ENCODE assay signal across 8 cellular contexts in the genomic region with DNA sequence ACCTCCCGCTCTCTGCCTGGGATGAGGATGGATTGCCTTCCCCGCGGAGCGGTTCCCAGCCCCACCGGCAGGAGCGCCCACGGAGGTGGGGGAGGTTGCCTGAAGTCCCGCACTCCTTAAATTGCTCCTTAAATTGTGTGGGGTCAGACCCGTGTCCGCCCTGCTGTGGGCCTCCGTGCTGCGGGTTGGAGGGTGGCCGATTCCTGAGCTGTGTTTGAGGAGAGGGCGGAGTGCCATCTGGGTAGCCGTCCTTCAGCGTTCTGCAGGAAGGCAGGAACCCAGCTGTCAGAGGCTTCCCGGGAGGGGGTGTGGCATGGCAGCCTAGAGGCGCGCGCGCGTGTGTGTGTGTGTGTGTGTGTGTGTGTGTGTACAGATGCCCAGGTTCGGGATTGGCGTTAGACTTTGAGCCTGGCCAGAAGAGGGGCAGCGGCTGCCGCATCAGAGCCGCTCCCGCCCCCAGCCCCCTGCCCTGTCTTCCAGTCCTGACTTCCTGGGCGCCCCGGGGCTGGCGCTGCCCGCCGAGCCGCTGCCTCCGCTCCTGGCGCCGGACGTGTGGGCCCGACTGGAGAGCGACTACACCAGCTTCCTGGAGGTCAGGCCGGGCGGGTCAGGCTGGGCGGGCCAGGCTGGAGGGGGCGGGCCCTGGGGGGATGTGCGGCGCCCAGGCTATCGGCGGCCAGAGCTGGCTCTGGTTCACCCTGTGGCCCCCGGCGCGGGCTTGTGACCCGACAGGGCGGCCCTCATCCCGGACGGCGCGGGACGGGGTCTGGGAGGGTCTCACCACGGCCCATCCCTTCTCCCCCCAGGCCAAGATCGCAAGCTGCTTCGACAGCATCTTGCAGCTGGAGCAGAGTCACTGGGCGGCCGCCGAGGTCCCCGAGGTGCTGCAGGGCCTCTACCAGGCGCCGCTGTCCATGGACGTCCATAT. TPM values are rescaled to one million over a fixed set of nuclear protein-coding genes. Genes with fewer than 3 reads are reported as not detected.
DNase-seq lines count a peak whose midpoint lies in the region; ATAC-seq and TF ChIP-seq lines count a peak whose summit lies in the region.

No MANE protein-coding gene starts in this region.

- H3K9me3 Mint-ChIP-seq in stimulated activated naive B cell treated with anti-CD40 and anti-IgM and Interleukin-4, amounts not matched to agents 10 μg/mL and 1 μg/mL and 100 μg/mL, for 72 hours, result no peaks in the 10 kb centered on the region

- ATAC-seq in foreskin keratinocyte, result no peak
- no peak for ATAC-seq in stimulated activated naive B cell treated with anti-CD40 and anti-IgM and Interleukin-4, amounts not matched to agents 10 μg/mL and 1 μg/mL and 100 μg/mL, for 72 hours (replicated peaks)
- no peak for ATAC-seq in GM19395 (IDR thresholded peaks at IDR 0.05; ENCODE audit: unreplicated experiment)
- no peak for ATAC-seq in HG03442 (IDR thresholded peaks at IDR 0.05; ENCODE audit: unreplicated experiment)

- H3K36me3 ChIP-seq in HUES6 (ENCODE audit: control insufficient read depth, insufficient read depth, low read length), result no peaks in the 10 kb centered on the region
- no peaks in the 10 kb centered on the region for H3K36me3 ChIP-seq in SJSA1

- TF ChIP-seq CTCF in AG10803 (conservative IDR thresholded peaks at IDR 0.05; ENCODE audit: low read length) (peak; percentile 43), foreskin keratinocyte (conservative IDR thresholded peaks at IDR 0.05) (peak; percentile 15)

- peaks cover 41 to 72% of the 10 kb centered on the region in 2 donors for H3K27me3 Mint-ChIP-seq in stimulated activated naive B cell treated with anti-CD40 and anti-IgM and Interleukin-4, amounts not matched to agents 10 μg/mL and 1 μg/mL and 100 μg/mL, for 72 hours

- H3K27ac Mint-ChIP-seq in stimulated activated naive B cell treated with anti-CD40 and anti-IgM and Interleukin-4, amounts not matched to agents 10 μg/mL and 1 μg/mL and 100 μg/mL, for 72 hours, result peak overlapping the region; percentile 20

- H3K4me3 ChIP-seq in AG10803 (ENCODE audit: low read length) (no peak overlapping the region; the same call in 1 of the 2 replicates), HUES6 (ENCODE audit: low read depth, low read length) (peak overlapping the region; percentile 45), SJSA1 (peak overlapping the region; percentile 39)

- H3K4me1 ChIP-seq in HUES6 (ENCODE audit: control insufficient read depth, insufficient read depth, low read length) (peaks cover 46% of the 10 kb centered on the region), SJSA1 (replicated peaks) (peaks cover 33% of the 10 kb centered on the region), foreskin keratinocyte (no peaks in the 10 kb centered on the region)

- H3K4me1 Mint-ChIP-seq in stimulated activated naive B cell treated with anti-CD40 and anti-IgM and Interleukin-4, amounts not matched to agents 10 μg/mL and 1 μg/mL and 100 μg/mL, for 72 hours, result peaks cover 19 to 47% of the 10 kb centered on the region in 2 donors

- H3K27me3 ChIP-seq in HUES6 (ENCODE audit: control insufficient read depth, insufficient read depth, low read length), result peaks cover 50% of the 10 kb centered on the region
- no peaks in the 10 kb centered on the region; the same call in 1 of the 2 replicates for H3K27me3 ChIP-seq in SJSA1 (replicated peaks)
- peaks cover 78% of the 10 kb centered on the region for H3K27me3 ChIP-seq in foreskin keratinocyte

- no peaks in the 10 kb centered on the region for H3K9me3 ChIP-seq in HUES6 (ENCODE audit: control insufficient read depth, insufficient read depth, low read depth, low read length)
- H3K9me3 ChIP-seq in SJSA1 (replicated peaks), result no peaks in the 10 kb centered on the region

- peak overlapping the region; percentile 32 to 58 for H3K4me3 Mint-ChIP-seq in stimulated activated naive B cell treated with anti-CD40 and anti-IgM and Interleukin-4, amounts not matched to agents 10 μg/mL and 1 μg/mL and 100 μg/mL, for 72 hours

- H3K9ac ChIP-seq in HUES6 (ENCODE audit: low read length), result no peak overlapping the region

- no peaks in the 10 kb centered on the region for H3K36me3 Mint-ChIP-seq in stimulated activated naive B cell treated with anti-CD40 and anti-IgM and Interleukin-4, amounts not matched to agents 10 μg/mL and 1 μg/mL and 100 μg/mL, for 72 hours

- H3K27ac ChIP-seq in HUES6 (ENCODE audit: low read depth, low read length) (no peak overlapping the region), SJSA1 (no peak overlapping the region), foreskin keratinocyte (no peak overlapping the region)

- peak; percentile 66 for DNase-seq in AG10803 (ENCODE audit: low read depth)
- peak; percentile 76 to 78 for DNase-seq in SJSA1 (ENCODE audit: low read depth in 1 of 2, low spot score in 2 of 2)
- peak in 1 of 2 donors; percentile 37 for DNase-seq in foreskin keratinocyte
- no peak for DNase-seq in stimulated activated naive B cell treated with anti-CD40 and anti-IgM and Interleukin-4, amounts not matched to agents 10 μg/mL and 1 μg/mL and 100 μg/mL, for 72 hours
- no peak for DNase-seq in stimulated activated CD4-positive, alpha-beta T cell treated with anti-CD3 and anti-CD28 coated beads, Interleukin-4, amount 100 ng/mL, for 1 hour

RNA-seq across cellular contexts. Expression of gene EXOC3L4, which starts 9.2 kb away (rescaled TPM):
- total RNA-seq in SJSA1 (2014; rRNA removed; shearing (Covaris generic)), result 0.50 TPM in 1 of 2 replicates, not detected in the other
- not detected in 2 replicates for total RNA-seq in foreskin keratinocyte
- not detected in 2 replicates for polyA plus RNA-seq in foreskin keratinocyte

RNA-seq across cellular contexts. Expression of gene TNFAIP2, which starts 19.5 kb away (rescaled TPM):
- total RNA-seq in SJSA1 (2014; rRNA removed; shearing (Covaris generic)), result 28.4 and 43.0 TPM in 2 replicates
- 0.28 and 0.65 TPM in 2 replicates for total RNA-seq in foreskin keratinocyte
- 0.27 and 0.65 TPM in 2 replicates for polyA plus RNA-seq in foreskin keratinocyte

RNA-seq across cellular contexts. Expression of gene LBHD2, which starts 19.7 kb away (rescaled TPM):
- total RNA-seq in SJSA1 (2014; rRNA removed; shearing (Covaris generic)), result 0.82 TPM in 1 of 2 replicates, not detected in the other
- not detected in 2 replicates for total RNA-seq in foreskin keratinocyte
- not detected in 2 replicates for polyA plus RNA-seq in foreskin keratinocyte

RNA-seq across cellular contexts. Expression of gene CDC42BPB, which starts 46.4 kb away (rescaled TPM):
- 53.4 and 56.5 TPM in 2 replicates for total RNA-seq in SJSA1 (2014; rRNA removed; shearing (Covaris generic))
- 52.9 and 59.7 TPM in 2 replicates for total RNA-seq in foreskin keratinocyte
- polyA plus RNA-seq in foreskin keratinocyte, result 15.9 and 16.8 TPM in 2 replicates

Comparison
In these comparisons a context has a peak if more than half of its experiments do, and no peak if none do; other contexts are left out.
1. DNase-seq: peak in AG10803 (single experiment) and SJSA1 (2 of 2); none in stimulated activated naive B cell treated with anti-CD40 and anti-IgM and Interleukin-4, amounts not matched to agents 10 μg/mL and 1 μg/mL and 100 μg/mL, for 72 hours (single experiment) and stimulated activated CD4-positive, alpha-beta T cell treated with anti-CD3 and anti-CD28 coated beads, Interleukin-4, amount 100 ng/mL, for 1 hour (single experiment).
2. RNA of gene TNFAIP2, which starts 19.5 kb away (total RNA-seq): 28.4 to 43.0 TPM in SJSA1; 0.28 to 0.65 TPM in foreskin keratinocyte; every median in the first group is over 10 times any median in the second.